30 cellular contexts compared by ENCODE assay signal in the genomic region with DNA sequence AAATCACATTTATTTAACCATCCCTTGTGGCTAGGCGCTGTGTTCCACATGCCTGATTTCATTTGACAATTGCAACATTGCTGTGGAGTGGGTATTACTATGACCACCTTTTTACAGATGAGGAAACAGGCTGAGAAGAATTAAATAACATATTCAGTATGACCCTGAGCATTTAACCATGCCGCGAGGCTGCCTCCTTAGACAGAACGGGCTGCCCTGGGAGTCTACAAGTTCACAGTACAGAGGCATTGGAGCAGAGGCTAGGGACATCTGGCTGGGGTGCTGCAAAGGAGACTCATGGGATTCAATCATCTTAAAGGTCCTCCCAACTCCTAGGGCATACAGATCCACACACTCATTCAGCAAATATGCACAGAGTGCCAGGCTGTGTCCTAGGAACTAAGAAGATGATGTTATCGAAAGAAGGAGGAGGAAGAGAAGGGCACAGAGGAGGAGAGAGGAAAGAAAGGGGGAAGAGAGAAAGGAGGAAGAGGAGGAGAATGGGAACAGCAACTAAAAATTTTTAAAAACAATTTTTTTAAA.
DNase-seq lines count a peak whose midpoint lies in the region; ATAC-seq, FAIRE-seq and TF ChIP-seq lines count a peak whose summit lies in the region.
"Had no signal": no experiment of that assay in that cellular context is flagged by ENCODE, and none has a peak within 500 bp of the region (broad histone marks: within the 10 kb centered on the region; RNA-seq: fewer than 3 reads in every experiment).

No MANE protein-coding gene starts in this region.

- H3K4ac ChIP-seq in IMR-90 (ENCODE audit: low read depth, low read length): no peak overlapping the region

- H4K91ac ChIP-seq in IMR-90 (ENCODE audit: insufficient read depth, low read depth, low read length): no peak overlapping the region

- POLR2A ChIA-PET in IMR-90 (lab: Charles Lee; ENCODE audit: unreplicated experiment): no interaction called here

- BruUV-seq in IMR-90 (replicated peaks; lab: Mats Ljungman, UMichigan): no TSS peak

- H3K4me3 ChIP-seq in IMR-90 (ENCODE audit: insufficient read depth, low read depth, low read length) (no peak overlapping the region), bronchial epithelial cell (ENCODE audit: low read depth, low read length) (no peak overlapping the region), lung (no peak overlapping the region), MM.1S (ENCODE audit: low read length) (no peak overlapping the region)
- H3K4me3 ChIP-seq: esophagus muscularis mucosa, gastroesophageal sphincter, hepatocyte, Peyer's patch, skin epidermis, vagina had no signal

- H3K36me3 Mint-ChIP-seq in activated CD4-positive, alpha-beta T cell treated with anti-CD3 and anti-CD28 coated beads, Interleukin-2, amount 10 ng/mL, durations not matched to agents 24 days and 14 days (ENCODE audit: low read depth): no peaks in the 10 kb centered on the region
- H3K36me3 Mint-ChIP-seq: mesothelial cell of epicardium had no signal

- H3K9ac ChIP-seq in IMR-90 (ENCODE audit: low read depth, low read length): no peak overlapping the region
- no peak overlapping the region for H3K9ac ChIP-seq in MM.1S (ENCODE audit: low read length)

- H3K4me1 ChIP-seq in IMR-90 (ENCODE audit: control insufficient read depth, insufficient read depth, low read length) (no peaks in the 10 kb centered on the region), lung (ENCODE audit: control insufficient read depth in 2 of 2, insufficient read depth in 2 of 2, low read length in 2 of 2) (no peaks in the 10 kb centered on the region), MM.1S (ENCODE audit: low read length) (peaks cover 28% of the 10 kb centered on the region)
- H3K4me1 ChIP-seq: esophagus muscularis mucosa, gastroesophageal sphincter, Peyer's patch, vagina had no signal

- no CpG with 5 or more reads among the region's 5 CpGs for WGBS in IMR-90 (ENCODE audit: extremely low coverage in 2 of 2, insufficient read length in 1 of 2), 2 experiments
- 91 to 94% methylated on average over 5 of the region's 5 CpGs for WGBS in lung, 2 donors

- in situ Hi-C loops in IMR-90 (cut with MboI; ENCODE audit: low sequenced_read_pairs): loop anchor here (5.0 kb wide), 1 partner anchor 168 kb away; no protein-coding TSS in a partner anchor

- H3K9me1 ChIP-seq in IMR-90 (ENCODE audit: insufficient read depth, low read length): no peaks in the 10 kb centered on the region

- peak overlapping the region; percentile 55 for H3K27ac Mint-ChIP-seq in activated CD4-positive, alpha-beta T cell treated with anti-CD3 and anti-CD28 coated beads, Interleukin-2, amount 10 ng/mL, durations not matched to agents 24 days and 14 days
- H3K27ac Mint-ChIP-seq: CD4-positive, alpha-beta T cell; IgD-negative memory B cell; mesothelial cell of epicardium; stimulated activated naive CD8-positive, alpha-beta T cell treated with anti-CD3 and anti-CD28 coated beads, Interleukin-15, amount 100 ng/mL, for 72 hours had no signal

- H3K27ac ChIP-seq in IMR-90 (ENCODE audit: insufficient read depth, low read length): no peak overlapping the region
- H3K27ac ChIP-seq in lung (ENCODE audit: low read depth in 1 of 2, low read length in 1 of 2): no peak overlapping the region
- no peak overlapping the region for H3K27ac ChIP-seq in MM.1S (ENCODE audit: low read length)
- H3K27ac ChIP-seq: esophagus muscularis mucosa, gastroesophageal sphincter, hepatocyte, Peyer's patch, skin epidermis, vagina had no signal

- H3K9me3 Mint-ChIP-seq in activated CD4-positive, alpha-beta T cell treated with anti-CD3 and anti-CD28 coated beads, Interleukin-2, amount 10 ng/mL, durations not matched to agents 24 days and 14 days: no peaks in the 10 kb centered on the region
- H3K9me3 Mint-ChIP-seq: activated naive CD4-positive, alpha-beta T cell treated with anti-CD3 and anti-CD28 coated beads, Interleukin-2, amount 50 U/mL, for 72 hours; CD4-positive, alpha-beta T cell; IgD-negative memory B cell; mesothelial cell of epicardium; stimulated activated naive CD8-positive, alpha-beta T cell treated with anti-CD3 and anti-CD28 coated beads, Interleukin-15, amount 100 ng/mL, for 72 hours had no signal

- ATAC-seq in IMR-90 (ENCODE audit: low read depth) (peak; percentile 36; the same call in 1 of the 2 replicates), lung (ENCODE audit: insufficient read depth, low FRiP score) (no peak)
- ATAC-seq: activated naive CD4-positive, alpha-beta T cell treated with anti-CD3 and anti-CD28 coated beads, Interleukin-2, amount 50 U/mL, for 72 hours; gastroesophageal sphincter; left ventricle myocardium superior; naive thymus-derived CD4-positive, alpha-beta T cell; stimulated activated naive CD8-positive, alpha-beta T cell treated with anti-CD3 and anti-CD28 coated beads, Interleukin-15, amount 100 ng/mL, for 72 hours had no signal

- H2BK20ac ChIP-seq in IMR-90 (ENCODE audit: low read depth, low read length): no peak overlapping the region

- H3K9me3 ChIP-seq in IMR-90 (ENCODE audit: control insufficient read depth, insufficient read depth, low read length) (no peaks in the 10 kb centered on the region), lung (ENCODE audit: control insufficient read depth in 2 of 2, insufficient read depth in 1 of 2, low read length in 1 of 2) (no peaks in the 10 kb centered on the region), MM.1S (replicated peaks; ENCODE audit: insufficient read depth, low read length) (no peaks in the 10 kb centered on the region)
- H3K9me3 ChIP-seq: esophagus muscularis mucosa, gastroesophageal sphincter, Peyer's patch, vagina had no signal

- no peak overlapping the region for H2AFZ ChIP-seq in IMR-90 (replicated peaks; ENCODE audit: low read length, poor library complexity)
- no peak overlapping the region for H2AFZ ChIP-seq in MM.1S (ENCODE audit: low read length)
- H2AFZ ChIP-seq: hepatocyte had no signal

- H4K8ac ChIP-seq in IMR-90 (ENCODE audit: low read depth in 2 of 2, low read length in 2 of 2): no peak overlapping the region

- FAIRE-seq in bronchial epithelial cell (lab: Jason Lieb, UNC): peak; percentile 23
- FAIRE-seq: H54 had no signal

- no peak overlapping the region for H2BK15ac ChIP-seq in IMR-90 (ENCODE audit: low read depth, low read length)

- H3F3A ChIP-seq in MM.1S (ENCODE audit: insufficient read depth, low read length): no peaks in the 10 kb centered on the region; the same call in 1 of the 2 replicates

- no peak overlapping the region for H3K56ac ChIP-seq in IMR-90 (ENCODE audit: extremely low read depth, insufficient read depth, low read length)

- no peak for TF ChIP-seq POLR2A in IMR-90 (IDR thresholded peaks at IDR 0.05; ENCODE audit: low read depth, low read length)

- dilution Hi-C loops in IMR-90 (cut with HindIII; ENCODE audit: low sequenced_read_pairs, unreplicated experiment): no loop called here

- no peak overlapping the region for H3K4me3 Mint-ChIP-seq in activated CD4-positive, alpha-beta T cell treated with anti-CD3 and anti-CD28 coated beads, Interleukin-2, amount 10 ng/mL, durations not matched to agents 24 days and 14 days
- H3K4me3 Mint-ChIP-seq: CD4-positive, alpha-beta T cell; IgD-negative memory B cell; mesothelial cell of epicardium; naive thymus-derived CD4-positive, alpha-beta T cell; stimulated activated naive CD8-positive, alpha-beta T cell treated with anti-CD3 and anti-CD28 coated beads, Interleukin-15, amount 100 ng/mL, for 72 hours had no signal

- CTCF ChIA-PET in IMR-90 (lab: Yijun Ruan, JAX): interaction anchor here (4.0 kb wide), 1 partner anchor 167 kb away, joined by 37 read pairs; no protein-coding TSS in a partner anchor

- H3K36me3 ChIP-seq in IMR-90 (ENCODE audit: control insufficient read depth, insufficient read depth, low read length) (no peaks in the 10 kb centered on the region), bronchial epithelial cell (ENCODE audit: control insufficient read depth, insufficient read depth, low read length) (no peaks in the 10 kb centered on the region), lung (ENCODE audit: control insufficient read depth in 2 of 2, insufficient read depth in 2 of 2, low read length in 2 of 2) (no peaks in the 10 kb centered on the region), MM.1S (replicated peaks; ENCODE audit: insufficient read depth, low read length) (no peaks in the 10 kb centered on the region)
- H3K36me3 ChIP-seq: esophagus muscularis mucosa, gastroesophageal sphincter, Peyer's patch, vagina had no signal

- peaks cover 50% of the 10 kb centered on the region for H3K4me1 Mint-ChIP-seq in activated CD4-positive, alpha-beta T cell treated with anti-CD3 and anti-CD28 coated beads, Interleukin-2, amount 10 ng/mL, durations not matched to agents 24 days and 14 days
- H3K4me1 Mint-ChIP-seq: mesothelial cell of epicardium had no signal

- H3K79me2 ChIP-seq in MM.1S (ENCODE audit: low read length): peaks cover 4% of the 10 kb centered on the region; the same call in 1 of the 2 replicates
- H3K79me2 ChIP-seq: hepatocyte had no signal

- H3K18ac ChIP-seq in IMR-90 (ENCODE audit: low read depth, low read length): no peak overlapping the region

- H2AK9ac ChIP-seq in IMR-90 (replicated peaks; ENCODE audit: low read depth, low read length, poor library complexity): no peak overlapping the region

- H4K5ac ChIP-seq in IMR-90 (ENCODE audit: low read depth, low read length): no peak overlapping the region

- no peak for TF ChIP-seq RAD21 in IMR-90 (IDR thresholded peaks at IDR 0.05; ENCODE audit: low read length)

- H3K14ac ChIP-seq in IMR-90 (replicated peaks; ENCODE audit: low read depth, low read length): no peak overlapping the region

- H2AK5ac ChIP-seq in IMR-90 (ENCODE audit: low read depth, low read length): no peak overlapping the region

- no peak overlapping the region for H2BK5ac ChIP-seq in IMR-90 (ENCODE audit: low read depth, low read length, poor library complexity, severe bottlenecking)

- H3K27me3 ChIP-seq in IMR-90 (ENCODE audit: control insufficient read depth, insufficient read depth, low read length) (peaks cover 3% of the 10 kb centered on the region), bronchial epithelial cell (ENCODE audit: control insufficient read depth, insufficient read depth, low read length) (no peaks in the 10 kb centered on the region), lung (ENCODE audit: control insufficient read depth, insufficient read depth) (no peaks in the 10 kb centered on the region), MM.1S (replicated peaks; ENCODE audit: insufficient read depth, low read length) (no peaks in the 10 kb centered on the region)
- H3K27me3 ChIP-seq: hepatocyte, Peyer's patch, vagina had no signal

- TF ChIP-seq CTCF in IMR-90 (conservative IDR thresholded peaks at IDR 0.05; ENCODE audit: low read depth, low read length) (no peak), bronchial epithelial cell (IDR thresholded peaks at IDR 0.05; ENCODE audit: insufficient read depth, low read length, severe bottlenecking) (no peak), lung (IDR thresholded peaks at IDR 0.05; ENCODE audit: control extremely low read depth, extremely low read depth) (no peak), MM.1S (IDR thresholded peaks at IDR 0.05; ENCODE audit: low read length) (no peak)

- peak; percentile 54 for DNase-seq in activated CD4-positive, alpha-beta T cell treated with anti-CD3 and anti-CD28 coated beads, Interleukin-2, amount 10 ng/mL, durations not matched to agents 24 days and 14 days
- no peak for DNase-seq in activated CD4-positive, alpha-beta T cell treated with anti-CD3 and anti-CD28 coated beads for 4 hours
- DNase-seq in IMR-90: no peak
- DNase-seq in bronchial epithelial cell (ENCODE audit: low read depth): peak; percentile 51
- peak; percentile 5 for DNase-seq in lung (ENCODE audit: low spot score)
- no peak for DNase-seq in MM.1S
- DNase-seq in dermis blood vessel endothelial cell: no peak
- DNase-seq in cerebellar nuclear complex (lab: John Stamatoyannopoulos, UW): no peak
- DNase-seq: anterior cingulate cortex; CD4-positive, alpha-beta T cell; cortex of kidney; left ventricle myocardium superior; naive thymus-derived CD4-positive, alpha-beta T cell; NCI-H1105 treated with DMSO at 0.1 percent for 48 hours; NCI-H1930; NCI-H526 treated with DMSO at 0.1 percent for 48 hours; occipital lobe; Peyer's patch; SIG-M5; stimulated activated CD8-positive, alpha-beta memory T cell treated with anti-CD3 and anti-CD28 coated beads, Interleukin-4, amount 100 ng/mL, for 48 hours; stimulated activated naive CD8-positive, alpha-beta T cell treated with anti-CD3 and anti-CD28 coated beads, Interleukin-15, amount 100 ng/mL, for 72 hours had no signal

- H3K4me2 ChIP-seq in IMR-90 (ENCODE audit: low read depth, low read length) (no peak overlapping the region), MM.1S (ENCODE audit: low read depth, low read length) (no peak overlapping the region)
- H3K4me2 ChIP-seq: hepatocyte had no signal

- no peaks in the 10 kb centered on the region for H3K27me3 Mint-ChIP-seq in activated CD4-positive, alpha-beta T cell treated with anti-CD3 and anti-CD28 coated beads, Interleukin-2, amount 10 ng/mL, durations not matched to agents 24 days and 14 days
- H3K27me3 Mint-ChIP-seq: CD4-positive, alpha-beta T cell had no signal

- H3K23ac ChIP-seq in IMR-90 (ENCODE audit: low read depth, low read length): no peak overlapping the region

- intact Hi-C loops in activated CD4-positive, alpha-beta T cell treated with anti-CD3 and anti-CD28 coated beads, Interleukin-2, amount 10 ng/mL, durations not matched to agents 24 days and 14 days (cut with micrococcal nuclease): loop anchor here (5.0 kb wide), 1 partner anchor 137 kb away; no protein-coding TSS in a partner anchor
- intact Hi-C loops in IMR-90 (cut with micrococcal nuclease): loop anchor here (5.0 to 10.0 kb wide), 2 partner anchors 114 to 418 kb away; no protein-coding TSS in a partner anchor

- H3K9me2 ChIP-seq in MM.1S (replicated peaks; ENCODE audit: insufficient read depth, low read length): no peaks in the 10 kb centered on the region

- H2BK120ac ChIP-seq in IMR-90 (ENCODE audit: low read depth, low read length): no peak overlapping the region

- no peaks in the 10 kb centered on the region for H3K79me1 ChIP-seq in IMR-90 (ENCODE audit: low read depth in 1 of 2, low read length in 2 of 2)

- H4K20me1 ChIP-seq in IMR-90 (ENCODE audit: insufficient read depth, low read length) (no peaks in the 10 kb centered on the region), MM.1S (ENCODE audit: insufficient read depth, low read length) (no peaks in the 10 kb centered on the region)

Comparison
In these comparisons a context has a peak if more than half of its experiments do, and no peak if none do; other contexts are left out.
1. DNase-seq: peak in activated CD4-positive, alpha-beta T cell treated with anti-CD3 and anti-CD28 coated beads, Interleukin-2, amount 10 ng/mL, durations not matched to agents 24 days and 14 days (single experiment), bronchial epithelial cell (single experiment) and lung (single experiment); none in activated CD4-positive, alpha-beta T cell treated with anti-CD3 and anti-CD28 coated beads for 4 hours (0 of 2), IMR-90 (single experiment), MM.1S (single experiment), dermis blood vessel endothelial cell (single experiment) and cerebellar nuclear complex (0 of 2).